In the genomic region with DNA sequence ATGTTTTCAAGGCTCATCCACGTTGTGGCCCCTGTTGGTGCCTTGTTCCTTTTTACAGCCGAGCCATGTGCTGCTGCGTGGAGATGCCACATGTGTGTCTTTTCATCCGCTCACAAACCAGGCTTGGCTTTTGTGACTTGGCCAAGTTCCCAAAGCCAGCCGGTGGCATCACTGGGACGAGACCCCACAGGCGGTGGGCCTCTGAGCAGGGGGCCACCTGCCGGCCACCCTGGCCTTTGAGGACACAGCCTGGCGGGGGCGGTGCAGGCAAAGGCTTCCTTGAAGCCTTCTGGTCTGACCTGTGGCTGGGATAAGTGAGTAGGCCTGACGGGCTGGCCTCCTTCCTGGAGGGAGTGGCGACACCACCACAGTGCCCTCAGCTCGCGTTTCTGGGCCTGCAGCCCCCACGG, we compare ENCODE assay signal across 8 cellular contexts.
DNase-seq lines count a peak whose midpoint lies in the region; FAIRE-seq and TF ChIP-seq lines count a peak whose summit lies in the region.

No MANE protein-coding gene starts in this region.

- H3K4me3 ChIP-seq in AG09309 (ENCODE audit: control insufficient read depth, low read depth, low read length) (peak overlapping the region; percentile 45), iPS-20b (ENCODE audit: low read length) (no peak overlapping the region; the same call in 1 of the 2 replicates)

- TF ChIP-seq CTCF in AG09309 (IDR thresholded peaks at IDR 0.05; ENCODE audit: control insufficient read depth, insufficient read depth, low read depth, low read length, missing control alignments), result peak; percentile 51

- FAIRE-seq in GM19239 (lab: Jason Lieb, UNC), result peak; percentile 35

- DNase-seq in AG09309 (ENCODE audit: low read depth), result no peak
- DNase-seq in GM19239 (ENCODE audit: insufficient read length, low spot score), result no peak
- DNase-seq in NAMALWA (ENCODE audit: low spot score), result peak; percentile 83
- peak; percentile 40 for DNase-seq in stromal cell of bone marrow (ENCODE audit: low read depth)
- DNase-seq in NK-92 treated with Interleukin-12 subunit alpha and Interleukin-12 subunit beta, amount 100 ng/mL, for 24 hours (lab: John Stamatoyannopoulos, UW), result no peak
- DNase-seq in inferior parietal cortex (ENCODE audit: extremely low spot score), result no peak

- peaks cover 4% of the 10 kb centered on the region; the same call in 1 of the 2 replicates for H3K4me1 ChIP-seq in iPS-20b (ENCODE audit: insufficient read depth, low read length)

- peaks cover 75% of the 10 kb centered on the region for H3K4me1 Mint-ChIP-seq in activated naive CD8-positive, alpha-beta T cell (ENCODE audit: low read depth)

- H3K9ac ChIP-seq in iPS-20b (ENCODE audit: low read depth, low read length), result peak overlapping the region; percentile 61; the same call in 1 of the 2 replicates

- H3K27me3 ChIP-seq in iPS-20b (ENCODE audit: insufficient read depth, low read length), result no peaks in the 10 kb centered on the region

- no peaks in the 10 kb centered on the region for H3K9me3 ChIP-seq in iPS-20b (ENCODE audit: insufficient read depth, low read depth, low read length)

- no peaks in the 10 kb centered on the region for H3K27me3 Mint-ChIP-seq in activated naive CD8-positive, alpha-beta T cell

- no peaks in the 10 kb centered on the region for H3K9me3 Mint-ChIP-seq in activated naive CD8-positive, alpha-beta T cell (ENCODE audit: low read depth)

- H3K36me3 ChIP-seq in iPS-20b (ENCODE audit: insufficient read depth, low read depth, low read length), result peaks cover 41% of the 10 kb centered on the region

- peaks cover 2% of the 10 kb centered on the region for H3K36me3 Mint-ChIP-seq in activated naive CD8-positive, alpha-beta T cell

- H3K4me3 Mint-ChIP-seq in activated naive CD8-positive, alpha-beta T cell, result peak overlapping the region; percentile 86

- H3K27ac Mint-ChIP-seq in activated naive CD8-positive, alpha-beta T cell, result peak overlapping the region; percentile 100

- peak overlapping the region; percentile 3 for H3K27ac ChIP-seq in iPS-20b (ENCODE audit: low read length)

Comparison
In these comparisons a context has a peak if more than half of its experiments do, and no peak if none do; other contexts are left out.
1. DNase-seq: peak in NAMALWA (single experiment) and stromal cell of bone marrow (single experiment); none in AG09309 (single experiment), GM19239 (single experiment), NK-92 treated with Interleukin-12 subunit alpha and Interleukin-12 subunit beta, amount 100 ng/mL, for 24 hours (single experiment) and inferior parietal cortex (single experiment).